In the genomic region with DNA sequence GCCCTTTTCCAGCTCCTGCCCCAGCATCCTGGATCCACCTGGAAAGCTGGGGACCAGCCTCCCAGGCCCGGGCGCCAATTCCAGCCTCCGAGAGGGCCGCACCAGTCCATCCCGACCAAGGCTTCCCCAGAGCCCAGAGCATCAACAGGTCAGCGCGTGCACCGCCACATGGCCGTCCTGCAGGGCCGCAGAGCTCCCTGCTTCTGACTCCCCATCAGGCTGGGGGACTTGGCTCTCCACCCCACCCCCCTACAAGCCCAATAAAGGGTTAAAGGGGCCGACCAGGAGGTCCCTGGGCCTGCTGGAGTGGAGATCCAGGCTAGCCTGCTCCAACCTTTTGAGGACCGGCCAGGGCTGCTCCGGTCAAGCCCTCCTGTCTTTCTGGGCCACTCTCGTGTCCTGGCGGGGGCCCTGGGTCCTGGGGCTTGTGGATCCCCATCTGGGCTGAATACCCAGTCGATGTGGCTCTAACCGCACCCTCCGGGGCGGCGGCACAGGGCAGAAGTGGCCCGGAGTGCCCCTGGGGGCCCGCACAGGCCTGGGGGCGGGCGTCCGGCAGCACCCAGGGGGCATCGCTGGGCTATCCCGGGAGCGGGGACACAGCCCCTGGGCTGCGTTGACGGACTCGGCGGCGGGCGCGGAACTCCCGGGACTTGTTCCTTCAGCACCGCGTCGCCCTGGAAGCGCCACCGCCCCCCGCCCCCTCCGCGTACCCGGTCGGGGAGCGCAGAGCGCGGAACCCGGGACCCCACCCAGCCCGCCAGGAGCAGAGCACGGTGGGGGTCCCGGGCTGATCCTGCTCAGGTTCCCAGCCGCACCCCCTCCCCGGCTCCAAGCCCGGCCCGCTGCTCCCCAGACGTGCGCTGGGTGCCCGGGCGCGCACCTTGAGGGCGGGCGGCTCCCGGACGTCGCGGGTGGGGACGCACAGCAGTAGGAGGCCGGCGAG, we compare ENCODE assay signal across 9 cellular contexts. TPM values are rescaled to one million over a fixed set of nuclear protein-coding genes. Genes with fewer than 3 reads are reported as not detected.
DNase-seq lines count a peak whose midpoint lies in the region; ATAC-seq and TF ChIP-seq lines count a peak whose summit lies in the region.
"Had no signal": no experiment of that assay in that cellular context is flagged by ENCODE, and none has a peak within 500 bp of the region (broad histone marks: within the 10 kb centered on the region; RNA-seq: fewer than 3 reads in every experiment).

No MANE protein-coding gene starts in this region.

- intact Hi-C loops in CD4-positive, alpha-beta T cell (cut with DNase I, micrococcal nuclease), result no loop called here

- H3K9ac ChIP-seq in OCI-LY1 (ENCODE audit: low read length) (no peak overlapping the region), neural cell (ENCODE audit: low read length) (no peak overlapping the region)

- H3K36me3 Mint-ChIP-seq in CD4-positive, alpha-beta T cell (ENCODE audit: low read depth), result no peaks in the 10 kb centered on the region

- no peak for TF ChIP-seq CTCF in CD4-positive, alpha-beta T cell (IDR thresholded peaks at IDR 0.05)
- TF ChIP-seq CTCF in OCI-LY1 (IDR thresholded peaks at IDR 0.05; ENCODE audit: low read length) (no peak), neural cell (IDR thresholded peaks at IDR 0.05; ENCODE audit: poor library complexity, severe bottlenecking) (no peak)

- H3K27me3 Mint-ChIP-seq in CD4-positive, alpha-beta T cell, result peaks cover 29% of the 10 kb centered on the region

- H4K20me1 ChIP-seq in OCI-LY1 (ENCODE audit: insufficient read depth, low read length) (no peaks in the 10 kb centered on the region), neural cell (ENCODE audit: insufficient read depth) (no peaks in the 10 kb centered on the region)

- no peak overlapping the region for H2AFZ ChIP-seq in OCI-LY1 (ENCODE audit: low read length)
- H2AFZ ChIP-seq in neural cell (ENCODE audit: low read depth, low read length), result no peak overlapping the region

- H3F3A ChIP-seq in OCI-LY1 (ENCODE audit: insufficient read depth, low read length), result no peaks in the 10 kb centered on the region
- no peaks in the 10 kb centered on the region for H3F3A ChIP-seq in neural cell (ENCODE audit: insufficient read depth, low read length, poor library complexity, severe bottlenecking)

- H3K79me2 ChIP-seq in OCI-LY1 (ENCODE audit: insufficient read depth, low read length) (no peaks in the 10 kb centered on the region), neural cell (replicated peaks; ENCODE audit: insufficient read depth, low read length) (no peaks in the 10 kb centered on the region)

- no peak overlapping the region for H3K27ac ChIP-seq in CD4-positive, alpha-beta T cell (ENCODE audit: low read depth, low read length)
- H3K27ac ChIP-seq in OCI-LY1 (ENCODE audit: low read depth, low read length, poor library complexity, severe bottlenecking) (no peak overlapping the region), neural cell (ENCODE audit: low read length) (no peak overlapping the region)

- no peak for DNase-seq in CD4-positive, alpha-beta T cell

- peaks cover 53% of the 10 kb centered on the region for H3K27me3 ChIP-seq in CD4-positive, alpha-beta T cell (ENCODE audit: control insufficient read depth, insufficient read depth, low read length)
- peaks cover 10% of the 10 kb centered on the region; the same call in 1 of the 2 replicates for H3K27me3 ChIP-seq in OCI-LY1 (ENCODE audit: insufficient read depth, low read length)
- peaks cover 73% of the 10 kb centered on the region for H3K27me3 ChIP-seq in neural cell (ENCODE audit: insufficient read depth, low read depth, low read length)

- CTCF ChIA-PET in CD4-positive, alpha-beta T cell (lab: Charles Lee), result no interaction called here

- H3K9me3 ChIP-seq in CD4-positive, alpha-beta T cell (ENCODE audit: control insufficient read depth, low read length), result no peaks in the 10 kb centered on the region
- H3K9me3 ChIP-seq in OCI-LY1 (ENCODE audit: low read length) (no peaks in the 10 kb centered on the region), neural cell (ENCODE audit: low read length) (no peaks in the 10 kb centered on the region)

- H3K4me3 ChIP-seq in OCI-LY1 (ENCODE audit: low read depth, low read length, poor library complexity, severe bottlenecking) (peak overlapping the region; percentile 33), neural cell (ENCODE audit: low read length) (peak overlapping the region; percentile 46)

- H3K4me1 Mint-ChIP-seq in CD4-positive, alpha-beta T cell (ENCODE audit: low read depth), result no peaks in the 10 kb centered on the region

- H3K9me2 ChIP-seq in OCI-LY1 (ENCODE audit: low read depth, low read length) (no peaks in the 10 kb centered on the region), neural cell (ENCODE audit: insufficient read depth, low read length) (no peaks in the 10 kb centered on the region)

- H3K27ac Mint-ChIP-seq in CD4-positive, alpha-beta T cell, result no peak overlapping the region

- 0 out of 2 replicates have a peak overlapping the region, but pooled peaks have one; percentile 10 for H3K4me2 ChIP-seq in OCI-LY1 (ENCODE audit: low read length)
- no peak overlapping the region for H3K4me2 ChIP-seq in neural cell (ENCODE audit: low read length)

- no peak for TF ChIP-seq RAD21 in neural cell (conservative IDR thresholded peaks at IDR 0.05)

- H3K4me3 Mint-ChIP-seq in CD4-positive, alpha-beta T cell, result no peak overlapping the region

- H3K36me3 ChIP-seq in OCI-LY1 (ENCODE audit: insufficient read depth, low read length) (no peaks in the 10 kb centered on the region), neural cell (ENCODE audit: insufficient read depth, low read length) (no peaks in the 10 kb centered on the region)

- TF ChIP-seq EP300 in neural cell (conservative IDR thresholded peaks at IDR 0.05; ENCODE audit: poor library complexity, severe bottlenecking), result no peak

- H3K4me1 ChIP-seq in OCI-LY1 (ENCODE audit: insufficient read depth, low read length, severe bottlenecking), result peaks cover 4% of the 10 kb centered on the region

- H3K9me3 Mint-ChIP-seq in CD4-positive, alpha-beta T cell, result no peaks in the 10 kb centered on the region

- peak; percentile 31 for ATAC-seq in CD4-positive, alpha-beta T cell (ENCODE audit: poor library complexity)
- ATAC-seq in esophagus mucosa, result peak; percentile 48
- no peak for ATAC-seq in GM19324 (IDR thresholded peaks at IDR 0.05; ENCODE audit: low FRiP score, unreplicated experiment)
- ATAC-seq in HG02623 (IDR thresholded peaks at IDR 0.05; ENCODE audit: unreplicated experiment), result no peak
- ATAC-seq in GM21390 (IDR thresholded peaks at IDR 0.05; ENCODE audit: unreplicated experiment), result no peak
- no peak for ATAC-seq in GM18498 (IDR thresholded peaks at IDR 0.05; ENCODE audit: unreplicated experiment)

- POLR2A ChIA-PET in CD4-positive, alpha-beta T cell (lab: Charles Lee), result interaction anchor here (0.6 kb wide), 1 partner anchor 121 kb away, joined by 3 read pairs; no protein-coding TSS in a partner anchor

TF ChIP-seq in neural cell, 6 proteins besides CTCF, POLR2A, EP300 and RAD21:
- TF ChIP-seq SMC3 (conservative IDR thresholded peaks at IDR 0.05; ENCODE audit: poor library complexity) (no peak), EZH2 (IDR thresholded peaks at IDR 0.05; ENCODE audit: borderline replicate concordance, insufficient read depth, low read length, poor library complexity, severe bottlenecking) (peak; percentile 21)
TF ChIP-seq in neural cell: peak in this region for 1.

RNA-seq across cellular contexts. Expression of a gene that starts 0.6 kb away (rescaled TPM):
- not detected for total RNA-seq in CD4-positive, alpha-beta T cell
- 2.9 TPM for total RNA-seq in esophagus mucosa
- polyA plus RNA-seq in neural cell, result not detected in 2 replicates
- not detected in 2 replicates for polyA minus RNA-seq in neural cell
- total RNA-seq: NCI-H460 had no signal

RNA-seq across cellular contexts. Expression of a gene that starts 7.3 kb away (rescaled TPM):
- total RNA-seq in CD4-positive, alpha-beta T cell, result 10 to 100 TPM; 15.3 to 16.0 TPM
- total RNA-seq in esophagus mucosa, result 26.6 TPM
- polyA plus RNA-seq in neural cell, result 161 and 162 TPM in 2 replicates
- polyA minus RNA-seq in neural cell, result 25.6 and 31.7 TPM in 2 replicates

RNA-seq across cellular contexts. Expression of a gene that starts 17.1 kb away (rescaled TPM):
- under 1 TPM; 0.17 to 0.19 TPM for total RNA-seq in CD4-positive, alpha-beta T cell
- 13.8 TPM for total RNA-seq in esophagus mucosa
- 0.22 and 0.96 TPM in 2 replicates for polyA plus RNA-seq in neural cell
- polyA minus RNA-seq in neural cell, result 0.97 and 1.0 TPM in 2 replicates

RNA-seq across cellular contexts. Expression of a gene that starts 21.4 kb away (rescaled TPM):
- 1 to 10 TPM; 1.7 to 1.8 TPM for total RNA-seq in CD4-positive, alpha-beta T cell
- 0.12 TPM for total RNA-seq in esophagus mucosa
- polyA plus RNA-seq in neural cell, result 0.56 and 0.69 TPM in 2 replicates
- not detected in 2 replicates for polyA minus RNA-seq in neural cell
- total RNA-seq: NCI-H460 had no signal

RNA-seq across cellular contexts. Expression of a gene that starts 24.0 kb away (rescaled TPM):
- total RNA-seq in CD4-positive, alpha-beta T cell, result 1 to 10 TPM; 6.5 to 6.8 TPM
- 4.9 TPM for total RNA-seq in esophagus mucosa
- polyA plus RNA-seq in neural cell, result 0.21 and 0.36 TPM in 2 replicates
- not detected in 2 replicates for polyA minus RNA-seq in neural cell

Comparison
In these comparisons a context has a peak if more than half of its experiments do, and no peak if none do; other contexts are left out.
1. ATAC-seq: peak in CD4-positive, alpha-beta T cell (single experiment) and esophagus mucosa (single experiment); none in GM19324 (single experiment), HG02623 (single experiment), GM21390 (single experiment) and GM18498 (single experiment).
2. RNA of a gene that starts 17.1 kb away (total RNA-seq): 13.8 TPM in esophagus mucosa (single experiment); 0.17 to 0.19 TPM in CD4-positive, alpha-beta T cell; every median in the first group is over 10 times any median in the second.